16 cellular contexts compared by ENCODE assay signal in genomic region chr18:59273936-59274928, GRCh38. TPM values are rescaled to one million over a fixed set of nuclear protein-coding genes. Genes with fewer than 3 reads are reported as not detected.
DNase-seq lines count a peak whose midpoint lies in the region; ATAC-seq and TF ChIP-seq lines count a peak whose summit lies in the region.
"Had no signal": no experiment of that assay in that cellular context is flagged by ENCODE, and none has a peak within 500 bp of the region (broad histone marks: within the 10 kb centered on the region; RNA-seq: fewer than 3 reads in every experiment).

No MANE protein-coding gene starts in this region.

- no peak overlapping the region for H2BK120ac ChIP-seq in H9 (ENCODE audit: low read depth, low read length, poor library complexity, severe bottlenecking)

- TF ChIP-seq EP300 in gastroesophageal sphincter (IDR thresholded peaks at IDR 0.05) (no peak), suprapubic skin (IDR thresholded peaks at IDR 0.05) (no peak)

- H4K20me1 ChIP-seq in H9 (ENCODE audit: control insufficient read depth, insufficient read depth, insufficient read length): no peaks in the 10 kb centered on the region
- H4K20me1 ChIP-seq in osteoblast (ENCODE audit: insufficient read depth, low read length): no peaks in the 10 kb centered on the region

- H4K5ac ChIP-seq in H9 (ENCODE audit: insufficient read length, low read depth, low read length): no peak overlapping the region

- H3K27ac Mint-ChIP-seq in CD4-positive, CD25-positive, alpha-beta regulatory T cell: no peak overlapping the region
- H3K27ac Mint-ChIP-seq in H9: no peak overlapping the region
- H3K27ac Mint-ChIP-seq: activated B cell treated with CpG ODN at 0.5 μM for 24 hours, memory B cell had no signal

- H3K4me1 Mint-ChIP-seq in CD4-positive, CD25-positive, alpha-beta regulatory T cell: peaks cover 5 to 23% (median 6%) of the 10 kb centered on the region in 4 donors
- H3K4me1 Mint-ChIP-seq in H9: peaks cover 29 to 36% of the 10 kb centered on the region in 2 experiments

- H3K4me2 ChIP-seq in H9 (ENCODE audit: insufficient read depth, insufficient read length, low read length) (peak overlapping the region; percentile 48), osteoblast (ENCODE audit: insufficient read depth, low read length) (no peak overlapping the region)

- no peak overlapping the region for H3K9ac ChIP-seq in H9 (ENCODE audit: extremely low read depth, insufficient read length, low read length)

- H3K36me3 ChIP-seq in CD4-positive, CD25-positive, alpha-beta regulatory T cell (ENCODE audit: control insufficient read depth, insufficient read depth, low read length): no peaks in the 10 kb centered on the region
- H3K36me3 ChIP-seq in gastroesophageal sphincter (no peaks in the 10 kb centered on the region), osteoblast (ENCODE audit: insufficient read depth, low read length) (no peaks in the 10 kb centered on the region), suprapubic skin (no peaks in the 10 kb centered on the region)

- no peak for ATAC-seq in CD4-positive, CD25-positive, alpha-beta regulatory T cell (ENCODE audit: low read depth in 2 of 2)
- peak; percentile 19 for ATAC-seq in gastroesophageal sphincter
- no peak for ATAC-seq in GM18520 (IDR thresholded peaks at IDR 0.05; ENCODE audit: unreplicated experiment)

- no peak for TF ChIP-seq CTCF in H9 (conservative IDR thresholded peaks at IDR 0.05)
- no peak for TF ChIP-seq CTCF in gastroesophageal sphincter (IDR thresholded peaks at IDR 0.05)
- TF ChIP-seq CTCF in osteoblast (IDR thresholded peaks at IDR 0.05; ENCODE audit: extremely low read depth, low read depth, low read length): no peak
- no peak for TF ChIP-seq CTCF in suprapubic skin (IDR thresholded peaks at IDR 0.05)

- no peak overlapping the region for H4K91ac ChIP-seq in H9 (ENCODE audit: insufficient read length, low read depth, low read length)

- no CpG with 5 or more reads among the region's 57 CpGs for WGBS in H9 (ENCODE audit: extremely low coverage, insufficient read length, low lambda C conversion rate)
- 0 to 21% methylated on average over 3 to 11 of the region's 57 CpGs for WGBS in gastroesophageal sphincter (ENCODE audit: low coverage in 1 of 2), 2 donors
- 23% methylated on average over 45 of the region's 57 CpGs for WGBS in suprapubic skin

- H2BK15ac ChIP-seq in H9 (ENCODE audit: low read depth, low read length): no peak overlapping the region

- H2AFZ ChIP-seq in H9 (ENCODE audit: low read length) (no peak overlapping the region), osteoblast (ENCODE audit: low read length) (no peak overlapping the region)

- H3K27me3 Mint-ChIP-seq in CD4-positive, CD25-positive, alpha-beta regulatory T cell: peaks cover 86% of the 10 kb centered on the region
- peaks cover 99% of the 10 kb centered on the region for H3K27me3 Mint-ChIP-seq in H9 (ENCODE audit: low read depth)

- no peak overlapping the region for H3K27ac ChIP-seq in CD4-positive, CD25-positive, alpha-beta regulatory T cell (ENCODE audit: insufficient read depth, low read length, poor library complexity, severe bottlenecking)
- no peak overlapping the region for H3K27ac ChIP-seq in H9 (ENCODE audit: insufficient read length, low read depth, low read length)
- H3K27ac ChIP-seq in gastroesophageal sphincter: no peak overlapping the region
- H3K27ac ChIP-seq in osteoblast (ENCODE audit: low read depth, low read length): no peak overlapping the region
- H3K27ac ChIP-seq in suprapubic skin: no peak overlapping the region
- H3K27ac ChIP-seq: C4-2B, SK-N-MC had no signal

- no peaks in the 10 kb centered on the region for H3K36me3 Mint-ChIP-seq in CD4-positive, CD25-positive, alpha-beta regulatory T cell
- no peaks in the 10 kb centered on the region for H3K36me3 Mint-ChIP-seq in H9 (ENCODE audit: insufficient read depth in 1 of 3, low read depth in 3 of 3)

- H2BK12ac ChIP-seq in H9 (ENCODE audit: insufficient read length, low read depth, low read length): no peak overlapping the region

- no peak for DNase-seq in CD4-positive, CD25-positive, alpha-beta regulatory T cell
- DNase-seq in H9: peak; percentile 60
- DNase-seq in osteoblast (ENCODE audit: insufficient read length, low spot score, missing footprints): peak; percentile 71
- no peak for DNase-seq in NCI-H128 (lab: John Stamatoyannopoulos, UW; ENCODE audit: unreplicated experiment)
- DNase-seq in suprapubic skin (ENCODE audit: low spot score in 2 of 2): no peak
- DNase-seq: activated B cell treated with CpG ODN at 0.5 μM for 24 hours; GOT3; NCI-H2081; stimulated activated CD4-positive, alpha-beta T cell treated with anti-CD3 and anti-CD28 coated beads, Interleukin-4, amount 100 ng/mL, for 24 hours; stimulated activated naive CD4-positive, alpha-beta T cell treated with Interleukin-2 at 50 U/mL for 16 hours had no signal

- H3K14ac ChIP-seq in H9 (ENCODE audit: insufficient read depth, low read length): no peak overlapping the region

- H3K79me2 ChIP-seq in H9 (ENCODE audit: insufficient read depth, low read length): no peaks in the 10 kb centered on the region
- no peaks in the 10 kb centered on the region for H3K79me2 ChIP-seq in osteoblast (ENCODE audit: insufficient read depth, low read length)

- no peak overlapping the region for H2BK5ac ChIP-seq in H9 (ENCODE audit: insufficient read length, low read length)

- no peak overlapping the region for H3K4me3 ChIP-seq in CD4-positive, CD25-positive, alpha-beta regulatory T cell (ENCODE audit: low read depth, low read length)
- peak overlapping the region in 1 of 2 donors; percentile 39 for H3K4me3 ChIP-seq in gastroesophageal sphincter
- H3K4me3 ChIP-seq in osteoblast (ENCODE audit: insufficient read depth, low read length): no peak overlapping the region
- no peak overlapping the region for H3K4me3 ChIP-seq in suprapubic skin

- H3K79me1 ChIP-seq in H9 (ENCODE audit: insufficient read depth, low read depth, low read length, poor library complexity, severe bottlenecking): no peaks in the 10 kb centered on the region

- no peak for TF ChIP-seq POLR2A in gastroesophageal sphincter (IDR thresholded peaks at IDR 0.05)
- no peak for TF ChIP-seq POLR2A in suprapubic skin (IDR thresholded peaks at IDR 0.05)

- peak overlapping the region in 3 of 4 donors; percentile 36 to 58 (median 41) for H3K4me3 Mint-ChIP-seq in CD4-positive, CD25-positive, alpha-beta regulatory T cell
- peak overlapping the region; percentile 63 to 92 for H3K4me3 Mint-ChIP-seq in H9
- H3K4me3 Mint-ChIP-seq: activated B cell treated with CpG ODN at 0.5 μM for 24 hours had no signal

- peaks cover 12% of the 10 kb centered on the region for H3K23me2 ChIP-seq in H9 (ENCODE audit: insufficient read length, low read depth, low read length, poor library complexity, severe bottlenecking)

- no peak overlapping the region for H2BK20ac ChIP-seq in H9 (ENCODE audit: low read depth, low read length, poor library complexity, severe bottlenecking)

- H3T11ph ChIP-seq in H9 (ENCODE audit: low read length): no peak overlapping the region

- H3K56ac ChIP-seq in H9 (ENCODE audit: insufficient read length, low read depth, low read length): no peak overlapping the region

- no peak overlapping the region for H3K18ac ChIP-seq in H9 (ENCODE audit: insufficient read length, low read depth, low read length)

- H3K9me3 Mint-ChIP-seq in CD4-positive, CD25-positive, alpha-beta regulatory T cell: peaks cover 0 to 7% (median 0%) of the 10 kb centered on the region in 7 donors
- peaks cover 0 to 5% of the 10 kb centered on the region in 2 experiments; a peak in 1 of 5 replicates for H3K9me3 Mint-ChIP-seq in H9
- H3K9me3 Mint-ChIP-seq: activated B cell treated with CpG ODN at 0.5 μM for 24 hours, memory B cell had no signal

- H2AK5ac ChIP-seq in H9 (ENCODE audit: insufficient read length, low read length): no peak overlapping the region

- no peak overlapping the region for H3K4ac ChIP-seq in H9 (ENCODE audit: low read depth, low read length)

- no peaks in the 10 kb centered on the region for H3K9me3 ChIP-seq in CD4-positive, CD25-positive, alpha-beta regulatory T cell (ENCODE audit: control insufficient read depth in 2 of 2, low read length in 2 of 2)
- H3K9me3 ChIP-seq in H9 (ENCODE audit: control insufficient read depth, low read depth, low read length) (no peaks in the 10 kb centered on the region), gastroesophageal sphincter (no peaks in the 10 kb centered on the region), osteoblast (ENCODE audit: low read depth, low read length) (peaks cover 4% of the 10 kb centered on the region), suprapubic skin (no peaks in the 10 kb centered on the region)

- peaks cover 24% of the 10 kb centered on the region for H3K4me1 ChIP-seq in CD4-positive, CD25-positive, alpha-beta regulatory T cell (ENCODE audit: control insufficient read depth, insufficient read depth, low read length, poor library complexity, severe bottlenecking)
- H3K4me1 ChIP-seq in H9 (ENCODE audit: insufficient read depth, low read length): no peaks in the 10 kb centered on the region
- H3K4me1 ChIP-seq in gastroesophageal sphincter: peaks cover 0 to 30% (median 15%) of the 10 kb centered on the region in 3 donors
- no peaks in the 10 kb centered on the region for H3K4me1 ChIP-seq in osteoblast (ENCODE audit: insufficient read depth, low read length)
- H3K4me1 ChIP-seq in suprapubic skin: peaks cover 25% of the 10 kb centered on the region

- H3K27me3 ChIP-seq in CD4-positive, CD25-positive, alpha-beta regulatory T cell (ENCODE audit: control insufficient read depth, insufficient read depth, low read length): peaks cover 55% of the 10 kb centered on the region
- H3K27me3 ChIP-seq in H9 (ENCODE audit: insufficient read depth, low read length) (peaks cover 69% of the 10 kb centered on the region), gastroesophageal sphincter (peaks cover 100% of the 10 kb centered on the region), osteoblast (ENCODE audit: insufficient read depth, low read length) (peaks cover 99% of the 10 kb centered on the region), suprapubic skin (peaks cover 94% of the 10 kb centered on the region)

- H3K23ac ChIP-seq in H9 (ENCODE audit: insufficient read length, low read depth, low read length): no peak overlapping the region

- no peak overlapping the region for H4K8ac ChIP-seq in H9 (replicated peaks; ENCODE audit: insufficient read length, low read depth, low read length)

RNA-seq across cellular contexts. Expression of gene RAX, which starts 1.0 kb away (rescaled TPM):
- total RNA-seq in CD4-positive, CD25-positive, alpha-beta regulatory T cell: not detected
- polyA plus RNA-seq in CD4-positive, CD25-positive, alpha-beta regulatory T cell: not detected
- total RNA-seq in H9 (2021): 0.37 TPM in 1 of 2 replicates, not detected in the other
- not detected for total RNA-seq in gastroesophageal sphincter
- not detected in 2 replicates for total RNA-seq in osteoblast
- total RNA-seq in suprapubic skin: under 1 TPM in 1 of 4 donors, not detected in 3; 0.18 TPM
- total RNA-seq: activated B cell treated with CpG ODN at 0.5 μM for 24 hours, pulmonary artery endothelial cell had no signal

RNA-seq across cellular contexts. Expression of gene CPLX4, which starts 44.2 kb away (rescaled TPM):
- total RNA-seq in CD4-positive, CD25-positive, alpha-beta regulatory T cell: not detected
- not detected for polyA plus RNA-seq in CD4-positive, CD25-positive, alpha-beta regulatory T cell
- total RNA-seq in H9 (2021) (not detected in 2 replicates), gastroesophageal sphincter (not detected), osteoblast (not detected in 2 replicates), suprapubic skin (not detected)
- total RNA-seq: activated B cell treated with CpG ODN at 0.5 μM for 24 hours, pulmonary artery endothelial cell had no signal

RNA-seq across cellular contexts. Expression of gene GRP, which starts 54.3 kb away (rescaled TPM):
- not detected for total RNA-seq in CD4-positive, CD25-positive, alpha-beta regulatory T cell
- polyA plus RNA-seq in CD4-positive, CD25-positive, alpha-beta regulatory T cell: not detected
- total RNA-seq in H9 (2021) (not detected in 2 replicates), gastroesophageal sphincter (1 to 10 TPM in 1 of 4 donors, not detected in 3; 4.8 TPM), osteoblast (not detected in 2 replicates), suprapubic skin (not detected)
- total RNA-seq: activated B cell treated with CpG ODN at 0.5 μM for 24 hours, pulmonary artery endothelial cell had no signal

Comparison
In these comparisons a context has a peak if more than half of its experiments do, and no peak if none do; other contexts are left out.
1. DNase-seq: peak in H9 (single experiment) and osteoblast (single experiment); none in CD4-positive, CD25-positive, alpha-beta regulatory T cell (0 of 3), NCI-H128 (single experiment) and suprapubic skin (0 of 2).